In genomic region chr9:131927092-131927491, GRCh38 we compare ENCODE assay signal across 27 cellular contexts.
"Had no signal": no experiment of that assay in that cellular context is flagged by ENCODE, and none has a peak within 500 bp of the region (broad histone marks: within the 10 kb centered on the region; RNA-seq: fewer than 3 reads in every experiment).

No MANE protein-coding gene starts in this region.

- FAIRE-seq: TTC549 had no signal

- H3K9me3 ChIP-seq: breast epithelium had no signal

- H3K4me1 Mint-ChIP-seq: activated naive CD4-positive, alpha-beta T cell treated with anti-CD3 and anti-CD28 coated beads, Interleukin-2, amount 10 ng/mL, durations not matched to agents 7 days and 5 days had no signal

- H3K27me3 ChIP-seq: breast epithelium had no signal

- H3K27me3 Mint-ChIP-seq: activated CD4-positive, alpha-beta memory T cell treated with anti-CD3 and anti-CD28 coated beads for 36 hours; activated CD4-positive, alpha-beta T cell treated with anti-CD3 and anti-CD28 coated beads, Interleukin-2, amount 10 ng/mL, durations not matched to agents 7 days and 5 days; activated naive CD4-positive, alpha-beta T cell treated with anti-CD3 and anti-CD28 coated beads, Interleukin-2, amount 10 ng/mL, durations not matched to agents 7 days and 5 days; activated naive CD8-positive, alpha-beta T cell treated with anti-CD3 and anti-CD28 coated beads for 36 hours; T-cell had no signal

- H3K4me1 ChIP-seq: breast epithelium had no signal

- H3K27ac ChIP-seq: breast epithelium had no signal

- H3K4me3 Mint-ChIP-seq: activated CD4-positive, alpha-beta memory T cell treated with anti-CD3 and anti-CD28 coated beads for 36 hours; activated CD4-positive, alpha-beta T cell treated with anti-CD3 and anti-CD28 coated beads, Interleukin-2, amount 10 ng/mL, durations not matched to agents 7 days and 5 days; activated naive CD4-positive, alpha-beta T cell treated with anti-CD3 and anti-CD28 coated beads, Interleukin-2, amount 10 ng/mL, durations not matched to agents 7 days and 5 days; activated naive CD8-positive, alpha-beta T cell treated with anti-CD3 and anti-CD28 coated beads for 36 hours; activated T-cell treated with anti-CD3 and anti-CD28 coated beads, Interleukin-2, amount 50 U/mL, for 72 hours; T-cell had no signal

- ATAC-seq: activated T-cell treated with anti-CD3 and anti-CD28 coated beads, Interleukin-2, amount 50 U/mL, for 72 hours; T-cell had no signal

- H3K4me3 ChIP-seq: breast epithelium had no signal

- DNase-seq: activated CD4-positive, alpha-beta memory T cell treated with anti-CD3 and anti-CD28 coated beads for 36 hours; activated CD4-positive, alpha-beta T cell treated with anti-CD3 and anti-CD28 coated beads, Interleukin-2, amount 10 ng/mL, durations not matched to agents 7 days and 5 days; activated CD4-positive, CD25-positive, alpha-beta regulatory T cell; activated gamma-delta T cell treated with Interleukin-2 at 50 U/mL for 16 hours; activated naive CD4-positive, alpha-beta T cell treated with anti-CD3 and anti-CD28 coated beads, Interleukin-2, amount 10 ng/mL, durations not matched to agents 7 days and 5 days; activated naive CD8-positive, alpha-beta T cell treated with anti-CD3 and anti-CD28 coated beads for 36 hours; activated T-cell treated with anti-CD3 and anti-CD28 coated beads for 4 hours; activated T-cell treated with anti-CD3 and anti-CD28 coated beads, Interleukin-2, amount 50 U/mL, for 72 hours; caudate nucleus; Karpas-422; MM.1S; NCI-H1092 treated with DMSO at 0.1 percent for 48 hours; NCI-H1417 treated with DMSO at 0.1 percent for 48 hours; NCI-H1694; NCI-H2029; NCI-H2107; NCI-H2171 treated with DMSO at 0.1 percent for 48 hours; NCI-H226; NCI-H526; NCI-H82; SIG-M5; T-cell; T-helper 2 cell; T1000 had no signal

- H3K27ac Mint-ChIP-seq: activated CD4-positive, alpha-beta memory T cell treated with anti-CD3 and anti-CD28 coated beads for 36 hours; activated CD4-positive, alpha-beta T cell treated with anti-CD3 and anti-CD28 coated beads, Interleukin-2, amount 10 ng/mL, durations not matched to agents 7 days and 5 days; activated naive CD4-positive, alpha-beta T cell treated with anti-CD3 and anti-CD28 coated beads, Interleukin-2, amount 10 ng/mL, durations not matched to agents 7 days and 5 days; activated naive CD8-positive, alpha-beta T cell treated with anti-CD3 and anti-CD28 coated beads for 36 hours; activated T-cell treated with anti-CD3 and anti-CD28 coated beads, Interleukin-2, amount 50 U/mL, for 72 hours; activated T-helper 2 cell treated with anti-CD3 and anti-CD28 coated beads, Interferon-gamma antibody, Interleukin-2, Interleukin-4, amounts not matched to agents 10 μg/mL and 5 μg/mL and 100 μg/mL, durations not matched to agents 14 hours and 24 hours and 36 hours; T-cell had no signal

- H3K9me3 Mint-ChIP-seq: activated CD4-positive, alpha-beta memory T cell treated with anti-CD3 and anti-CD28 coated beads for 36 hours; activated CD4-positive, alpha-beta T cell treated with anti-CD3 and anti-CD28 coated beads, Interleukin-2, amount 10 ng/mL, durations not matched to agents 7 days and 5 days; activated naive CD4-positive, alpha-beta T cell treated with anti-CD3 and anti-CD28 coated beads, Interleukin-2, amount 10 ng/mL, durations not matched to agents 7 days and 5 days; activated naive CD8-positive, alpha-beta T cell treated with anti-CD3 and anti-CD28 coated beads for 36 hours; activated T-cell treated with anti-CD3 and anti-CD28 coated beads, Interleukin-2, amount 50 U/mL, for 72 hours; activated T-helper 2 cell treated with anti-CD3 and anti-CD28 coated beads, Interferon-gamma antibody, Interleukin-2, Interleukin-4, amounts not matched to agents 10 μg/mL and 5 μg/mL and 100 μg/mL, durations not matched to agents 14 hours and 24 hours and 36 hours; T-cell had no signal

- H3K36me3 ChIP-seq: breast epithelium had no signal
